ENCODE assay signal across 8 cellular contexts in the genomic region with DNA sequence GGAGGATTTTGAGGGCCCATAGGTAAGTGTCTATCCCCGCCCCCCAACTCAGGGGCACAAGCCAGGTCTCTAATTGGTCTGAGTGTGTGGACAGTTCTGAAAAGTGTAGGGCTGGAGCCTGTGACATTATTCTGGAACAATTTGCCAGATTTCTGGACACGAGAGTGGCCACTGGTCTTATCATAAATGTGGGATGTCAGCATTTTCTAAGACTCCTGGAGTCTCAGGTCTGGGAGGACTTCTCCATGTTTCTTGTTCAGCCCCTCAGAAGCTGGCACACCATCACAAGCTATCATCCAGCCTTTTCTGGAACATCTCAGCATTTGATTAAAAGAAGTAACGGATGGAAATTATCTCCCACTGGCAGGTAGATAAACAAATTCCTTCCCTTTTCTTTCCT.
"Had no signal": no experiment of that assay in that cellular context is flagged by ENCODE, and none has a peak within 500 bp of the region (broad histone marks: within the 10 kb centered on the region; RNA-seq: fewer than 3 reads in every experiment).

No MANE protein-coding gene starts in this region.

- H3K27ac ChIP-seq: HL-60 had no signal

- H2AFZ ChIP-seq: GM23338 had no signal

- H3K36me3 Mint-ChIP-seq: IgD-negative memory B cell had no signal

- H3K9me3 Mint-ChIP-seq: GM23338, H9 had no signal

- FAIRE-seq: H1, H54 had no signal

- H3K27ac Mint-ChIP-seq: GM23338, H9, IgD-negative memory B cell had no signal

- H3K4me3 ChIP-seq: GM23338 had no signal

- H3K4me2 ChIP-seq: GM23338 had no signal

- H3K4me3 Mint-ChIP-seq: GM23338, H9, IgD-negative memory B cell had no signal

- ATAC-seq: GM23338 had no signal

- DNase-seq: H9, HCEC 1CT, KG1 had no signal
